In the genomic region with DNA sequence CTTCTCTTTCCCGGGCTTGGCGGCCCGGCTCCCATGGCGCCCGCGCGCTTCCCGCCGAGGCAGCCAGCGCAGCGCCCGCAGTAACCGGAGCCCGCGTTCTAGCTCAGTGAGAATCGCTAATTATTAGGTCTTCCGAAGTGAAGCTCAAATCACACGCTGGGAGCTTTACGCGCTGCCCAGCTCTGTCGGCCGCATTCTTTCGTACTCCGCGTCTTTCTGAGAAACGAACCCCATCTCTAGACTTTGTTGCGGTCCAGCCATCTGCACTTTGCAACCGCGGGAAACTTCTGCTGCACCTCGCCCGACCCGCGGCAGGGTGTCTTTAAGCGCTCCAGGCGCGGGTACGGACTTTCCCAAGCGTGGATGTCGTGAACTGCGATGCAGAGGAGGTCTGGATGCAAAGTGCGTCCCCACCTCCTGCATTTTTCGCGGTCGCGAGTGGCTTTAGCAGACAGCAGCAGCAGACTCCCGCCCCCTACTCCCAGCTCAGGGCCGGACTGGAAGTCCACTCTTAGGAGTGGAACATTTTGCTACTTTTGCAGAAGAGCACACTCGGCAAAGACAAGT, we compare ENCODE assay signal across 8 cellular contexts. TPM values are rescaled to one million over a fixed set of nuclear protein-coding genes. Genes with fewer than 3 reads are reported as not detected.
DNase-seq lines count a peak whose midpoint lies in the region; ATAC-seq and TF ChIP-seq lines count a peak whose summit lies in the region.
"Had no signal": no experiment of that assay in that cellular context is flagged by ENCODE, and none has a peak within 500 bp of the region (broad histone marks: within the 10 kb centered on the region; RNA-seq: fewer than 3 reads in every experiment).

No MANE protein-coding gene starts in this region.

- ATAC-seq in GM18868 (IDR thresholded peaks at IDR 0.05; ENCODE audit: unreplicated experiment) (no peak), GM21360 (IDR thresholded peaks at IDR 0.05; ENCODE audit: unreplicated experiment) (no peak), GM21786 (IDR thresholded peaks at IDR 0.05; ENCODE audit: unreplicated experiment) (no peak)

- no peaks in the 10 kb centered on the region for H3K36me3 Mint-ChIP-seq in neural crest cell (ENCODE audit: low read depth)

- TF ChIP-seq CTCF in neural crest cell (conservative IDR thresholded peaks at IDR 0.05) = no peak

- peak; percentile 71 for DNase-seq in D341Med (ENCODE audit: low spot score)
- peak; percentile 9 for DNase-seq in HS-5 (ENCODE audit: low read depth)
- peak; percentile 38 for DNase-seq in cerebellar cortex (ENCODE audit: low spot score)
- DNase-seq in neural crest cell (ENCODE audit: low read depth, low spot score) = peak; percentile 23
- DNase-seq: NCI-H2029 had no signal

- no peak overlapping the region for H3K27ac Mint-ChIP-seq in neural crest cell (ENCODE audit: unreplicated experiment)

- no peaks in the 10 kb centered on the region for H3K9me3 Mint-ChIP-seq in neural crest cell

- H3K4me3 Mint-ChIP-seq in neural crest cell = peak overlapping the region; percentile 78

- H3K4me1 Mint-ChIP-seq in neural crest cell = peaks cover 26% of the 10 kb centered on the region

- peaks cover 97% of the 10 kb centered on the region for H3K27me3 Mint-ChIP-seq in neural crest cell (ENCODE audit: low read depth)

RNA-seq across cellular contexts. Expression of a gene that starts 6.0 kb away (rescaled TPM):
- 83.7 and 86.7 TPM in 2 replicates for total RNA-seq in neural crest cell

Comparison
In these comparisons a context has a peak if more than half of its experiments do, and no peak if none do; other contexts are left out.
1. DNase-seq: peak in every context shown above with its lines; median percentile 71 in D341Med; 38 in cerebellar cortex; 23 in neural crest cell; 9 in HS-5.